Comparison of ENCODE assay signal across 21 cellular contexts in the genomic region with DNA sequence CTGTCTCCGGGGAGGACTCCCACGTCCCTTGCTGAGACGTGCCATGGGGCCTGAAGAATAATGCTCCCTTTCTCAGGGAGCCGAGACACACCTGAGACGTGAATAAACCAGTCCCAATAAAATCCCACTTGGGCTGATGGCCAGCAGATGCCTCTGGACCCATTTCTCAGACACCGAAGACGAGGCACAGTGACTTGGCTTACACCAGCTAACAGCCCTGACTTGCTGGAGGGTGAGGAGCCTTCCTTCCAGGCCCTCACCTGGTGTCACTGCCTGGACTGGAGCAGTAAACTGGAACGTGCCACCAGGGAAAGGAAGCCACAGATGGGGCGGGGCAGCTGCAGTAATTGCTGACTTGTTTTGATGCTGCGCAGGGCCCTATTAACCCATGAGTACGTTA.
"Had no signal": no experiment of that assay in that cellular context is flagged by ENCODE, and none has a peak within 500 bp of the region (broad histone marks: within the 10 kb centered on the region; RNA-seq: fewer than 3 reads in every experiment).

No MANE protein-coding gene starts in this region.

- ATAC-seq: effector memory CD8-positive, alpha-beta T cell; left lobe of liver; naive thymus-derived CD8-positive, alpha-beta T cell; psoas muscle; right cardiac atrium; stimulated activated naive CD8-positive, alpha-beta T cell treated with anti-CD3 and anti-CD28 coated beads, Interleukin-15, Interleukin-2, amounts not matched to agents 100 U/mL and 50 U/mL, for 24 hours had no signal

- H3K9me3 ChIP-seq: ovary, psoas muscle, sigmoid colon, thoracic aorta, tibial nerve, upper lobe of left lung had no signal

- DNase-seq: cortex of kidney; effector memory CD8-positive, alpha-beta T cell; erythroblast; hypothalamus; immature natural killer cell; mesenchymal stem cell; naive thymus-derived CD8-positive, alpha-beta T cell; nephron progenitor cell; occipital lobe; ovary; posterior cingulate gyrus; psoas muscle; right cardiac atrium; sigmoid colon; stimulated activated CD4-positive, alpha-beta T cell treated with anti-CD3 and anti-CD28 coated beads, Interleukin-4, amount 100 ng/mL, for 4 hours; stimulated activated naive CD8-positive, alpha-beta T cell treated with anti-CD3 and anti-CD28 coated beads, Interleukin-15, Interleukin-2, amounts not matched to agents 100 U/mL and 50 U/mL, for 24 hours; upper lobe of left lung had no signal

- H3K36me3 ChIP-seq: ovary, sigmoid colon, thoracic aorta, tibial nerve, upper lobe of left lung had no signal

- H3K4me3 ChIP-seq: lung, ovary, psoas muscle, sigmoid colon, thoracic aorta, tibial nerve, upper lobe of left lung had no signal

- H3K27ac ChIP-seq: ovary, psoas muscle, thoracic aorta, upper lobe of left lung had no signal

- H3K27me3 ChIP-seq: ovary, sigmoid colon, tibial nerve, upper lobe of left lung had no signal
